Comparison of ENCODE assay signal across 35 cellular contexts in genomic region chr14:41739203-41739602, GRCh38.
DNase-seq lines count a peak whose midpoint lies in the region; ATAC-seq, FAIRE-seq and TF ChIP-seq lines count a peak whose summit lies in the region.
"Had no signal": no experiment of that assay in that cellular context is flagged by ENCODE, and none has a peak within 500 bp of the region (broad histone marks: within the 10 kb centered on the region; RNA-seq: fewer than 3 reads in every experiment).

No MANE protein-coding gene starts in this region.

- ATAC-seq in activated T-cell treated with anti-CD3 and anti-CD28 coated beads, Interleukin-2, amount 50 U/mL, for 72 hours (replicated peaks in 1 of 2): no peak
- ATAC-seq in HepG2 (no peak), right lobe of liver (no peak), GM19351 (IDR thresholded peaks at IDR 0.05; ENCODE audit: unreplicated experiment) (no peak)
- ATAC-seq: A549; CD8-positive, alpha-beta T cell had no signal

- H3K4me3 ChIP-seq in HepG2 (replicated peaks in 1 of 3; ENCODE audit: insufficient read depth in 1 of 3, low read depth in 2 of 3, low read length in 3 of 3) (no peak overlapping the region), right lobe of liver (no peak overlapping the region), HEK293 (ENCODE audit: low read depth, low read length) (no peak overlapping the region)
- H3K4me3 ChIP-seq: A549; BLaER1; BLaER1 treated with 17β-estradiol and CSF1 and Interleukin-3, amounts not matched to agents 10 nM and 100 nM had no signal

- H3K4me1 Mint-ChIP-seq in activated T-cell treated with anti-CD3 and anti-CD28 coated beads, Interleukin-2, amount 50 U/mL, for 72 hours (ENCODE audit: low read depth): no peaks in the 10 kb centered on the region
- H3K4me1 Mint-ChIP-seq: CD14-positive monocyte had no signal

- BruUV-seq in HepG2 (replicated peaks; lab: Mats Ljungman, UMichigan): no TSS peak

- H3K9me3 Mint-ChIP-seq in activated T-cell treated with anti-CD3 and anti-CD28 coated beads, Interleukin-2, amount 50 U/mL, for 72 hours: peaks cover 2% of the 10 kb centered on the region in 2 donors

- intact Hi-C loops in HepG2 (cut with micrococcal nuclease; ENCODE audit: unreplicated experiment): no loop called here
- intact Hi-C loops in right lobe of liver (cut with DNase I): no loop called here

- H3K36me3 ChIP-seq in HepG2 (replicated peaks in 1 of 2; ENCODE audit: control insufficient read depth in 1 of 2, insufficient read depth in 2 of 2, low read length in 2 of 2) (no peaks in the 10 kb centered on the region), right lobe of liver (no peaks in the 10 kb centered on the region), HEK293 (ENCODE audit: control insufficient read depth in 2 of 2, insufficient read depth in 1 of 2, low read length in 2 of 2) (no peaks in the 10 kb centered on the region)
- H3K36me3 ChIP-seq: BE2C; BLaER1; BLaER1 treated with 17β-estradiol and CSF1 and Interleukin-3, amounts not matched to agents 10 nM and 100 nM had no signal

- no peak for TF ChIP-seq EP300 in HepG2 (IDR thresholded peaks at IDR 0.05; ENCODE audit: low read depth in 2 of 2, low read length in 2 of 2)
- no peak for TF ChIP-seq EP300 in HepG2 (CRISPR knock-in tag; IDR thresholded peaks at IDR 0.05; ENCODE audit: borderline replicate concordance)

- no peak for TF ChIP-seq RAD21 in HepG2 (CRISPR knock-in tag; IDR thresholded peaks at IDR 0.05)

- no peaks in the 10 kb centered on the region for H3K27me3 Mint-ChIP-seq in activated T-cell treated with anti-CD3 and anti-CD28 coated beads, Interleukin-2, amount 50 U/mL, for 72 hours (ENCODE audit: low read depth)
- H3K27me3 Mint-ChIP-seq: B cell had no signal

- H3K4me3 Mint-ChIP-seq in activated T-cell treated with anti-CD3 and anti-CD28 coated beads, Interleukin-2, amount 50 U/mL, for 72 hours: no peak overlapping the region
- H3K4me3 Mint-ChIP-seq: B cell; CD14-positive monocyte; CD4-positive, alpha-beta memory T cell; CD4-positive, alpha-beta T cell; CD4-positive, CD25-positive, alpha-beta regulatory T cell; CD8-positive, alpha-beta memory T cell; CD8-positive, alpha-beta T cell had no signal

- TF ChIP-seq CTCF in HepG2 (CRISPR knock-in tag; IDR thresholded peaks at IDR 0.05): no peak
- TF ChIP-seq CTCF in right lobe of liver (IDR thresholded peaks at IDR 0.05): no peak
- no peak for TF ChIP-seq CTCF in HEK293 (tag by site-specific recombination; IDR thresholded peaks at IDR 0.05)

- H4K20me1 ChIP-seq in HepG2 (ENCODE audit: insufficient read depth, low read length): no peaks in the 10 kb centered on the region
- H4K20me1 ChIP-seq: BLaER1; BLaER1 treated with 17β-estradiol and CSF1 and Interleukin-3, amounts not matched to agents 10 nM and 100 nM had no signal

- POLR2A ChIA-PET in HepG2 (lab: Yijun Ruan, JAX) (no interaction called here), HEK293 (lab: Yijun Ruan, JAX) (no interaction called here)

- no peak for TF ChIP-seq POLR2A in HepG2 (IDR thresholded peaks at IDR 0.05; ENCODE audit: insufficient read depth in 1 of 2, low read depth in 2 of 2, low read length in 2 of 2)
- no peak for TF ChIP-seq POLR2A in right lobe of liver (IDR thresholded peaks at IDR 0.05)

- H3K4me2 ChIP-seq in HepG2 (ENCODE audit: low read depth, low read length): no peak overlapping the region
- H3K4me2 ChIP-seq: A549; BLaER1; BLaER1 treated with 17β-estradiol and CSF1 and Interleukin-3, amounts not matched to agents 10 nM and 100 nM had no signal

- H3K79me2 ChIP-seq in HepG2 (ENCODE audit: insufficient read depth, low read length): no peaks in the 10 kb centered on the region

- no peak overlapping the region for H3K9ac ChIP-seq in HepG2 (ENCODE audit: insufficient read depth, low read depth, low read length)
- H3K9ac ChIP-seq: BLaER1; BLaER1 treated with 17β-estradiol and CSF1 and Interleukin-3, amounts not matched to agents 10 nM and 100 nM had no signal

- no peak overlapping the region for H3K27ac ChIP-seq in HepG2 (ENCODE audit: extremely low read length, insufficient read depth, low read length)
- no peak overlapping the region for H3K27ac ChIP-seq in right lobe of liver
- no peak overlapping the region for H3K27ac ChIP-seq in HEK293 (ENCODE audit: extremely low read depth, low read depth, low read length)
- H3K27ac ChIP-seq: 22Rv1; A549; BLaER1; BLaER1 treated with 17β-estradiol and CSF1 and Interleukin-3, amounts not matched to agents 10 nM and 100 nM; C4-2B had no signal

- WGBS in HepG2 (ENCODE audit: low lambda C conversion rate): 0% methylated on average over 1 of the region's 1 CpG
- WGBS in right lobe of liver (ENCODE audit: insufficient coverage, low coverage, low lambda C conversion rate, missing lambda C conversion rate): 60% methylated on average over 1 of the region's 1 CpG

- H2AFZ ChIP-seq in HepG2 (ENCODE audit: low read length): no peak overlapping the region

- peaks cover 0 to 2% of the 10 kb centered on the region in 2 donors for H3K36me3 Mint-ChIP-seq in activated T-cell treated with anti-CD3 and anti-CD28 coated beads, Interleukin-2, amount 50 U/mL, for 72 hours (ENCODE audit: insufficient read depth in 2 of 2)
- H3K36me3 Mint-ChIP-seq: CD14-positive monocyte; CD4-positive, CD25-positive, alpha-beta regulatory T cell; CD8-positive, alpha-beta T cell had no signal

- FAIRE-seq in HepG2 (lab: Jason Lieb, UNC): no peak
- FAIRE-seq: A204.1, A549, D721Med had no signal

- H3K27me3 ChIP-seq in HepG2 (ENCODE audit: control insufficient read depth in 1 of 2, insufficient read depth in 2 of 2, low read length in 2 of 2) (no peaks in the 10 kb centered on the region), right lobe of liver (no peaks in the 10 kb centered on the region)
- H3K27me3 ChIP-seq: BE2C; BLaER1; BLaER1 treated with 17β-estradiol and CSF1 and Interleukin-3, amounts not matched to agents 10 nM and 100 nM had no signal

- CTCF ChIA-PET in HepG2 (lab: Yijun Ruan, JAX; ENCODE audit: low intra/inter-chr PET ratio, low total read pairs) (no interaction called here), HEK293 (lab: Yijun Ruan, JAX) (no interaction called here)

- H3K27ac Mint-ChIP-seq in activated T-cell treated with anti-CD3 and anti-CD28 coated beads, Interleukin-2, amount 50 U/mL, for 72 hours: peak overlapping the region; percentile 39
- H3K27ac Mint-ChIP-seq: B cell; CD14-positive monocyte; CD4-positive, alpha-beta memory T cell; CD4-positive, alpha-beta T cell; CD4-positive, CD25-positive, alpha-beta regulatory T cell; CD8-positive, alpha-beta memory T cell; CD8-positive, alpha-beta T cell had no signal

- H3K9me3 ChIP-seq in HepG2 (ENCODE audit: low read length) (peaks cover 85% of the 10 kb centered on the region), right lobe of liver (no peaks in the 10 kb centered on the region), HEK293 (ENCODE audit: control insufficient read depth, insufficient read depth, low read depth, low read length) (no peaks in the 10 kb centered on the region)
- H3K9me3 ChIP-seq: A549, BE2C, Caco-2 had no signal

- in situ Hi-C loops in HepG2 (cut with HindIII; ENCODE audit: extremely low pct_ligation_motif_present, low pct_unique_long_range_greater_than_20kb): no loop called here

- H3K4me1 ChIP-seq in HepG2 (ENCODE audit: insufficient read depth, low read length) (no peaks in the 10 kb centered on the region), right lobe of liver (no peaks in the 10 kb centered on the region), HEK293 (ENCODE audit: control insufficient read depth, insufficient read depth, low read length) (no peaks in the 10 kb centered on the region)
- H3K4me1 ChIP-seq: A549; BE2C; BLaER1; BLaER1 treated with 17β-estradiol and CSF1 and Interleukin-3, amounts not matched to agents 10 nM and 100 nM; Caco-2 had no signal

- DNase-seq in activated T-cell treated with anti-CD3 and anti-CD28 coated beads, Interleukin-2, amount 50 U/mL, for 72 hours: no peak
- no peak for DNase-seq in activated T-cell treated with anti-CD3 and anti-CD28 coated beads, Interleukin-2, amount 50 U/mL, for 1 hour
- no peak for DNase-seq in HepG2 (ENCODE audit: low spot score)
- no peak for DNase-seq in right lobe of liver
- DNase-seq: 8988T; ACHN; AML-193; BE2C; C1 segment of cervical spinal cord; Caco-2; Calu3; CD4-positive, alpha-beta memory T cell; CD4-positive, alpha-beta T cell; CD4-positive, CD25-positive, alpha-beta regulatory T cell; CD8-positive, alpha-beta memory T cell; CD8-positive, alpha-beta T cell; COR-L47; DMS 273 treated with DMSO at 0.1 percent for 48 hours; DMS153; DMS53; DMS79; DMS79 treated with DMSO at 0.1 percent for 48 hours; DND-41; EL had no signal

TF ChIP-seq in HepG2, 621 proteins besides CTCF, POLR2A, EP300 and RAD21:
- TF ChIP-seq CREB1 (IDR thresholded peaks at IDR 0.05) (peak; percentile 93), CREB1 (CRISPR knock-in tag; IDR thresholded peaks at IDR 0.05) (no peak), HNRNPL (IDR thresholded peaks at IDR 0.05; ENCODE audit: low read depth, low read length) (no peak)

TF ChIP-seq in HEK293, 187 proteins besides CTCF, POLR2A, EP300 and RAD21:
- TF ChIP-seq ZNF513 (tag by site-specific recombination; IDR thresholded peaks at IDR 0.05): 0 out of 2 replicates have a peak, but pooled peaks have one; percentile 17
- no peak for TF ChIP-seq ZNF140 (tag by site-specific recombination; IDR thresholded peaks at IDR 0.05)
